ENCODE assay signal across 8 cellular contexts in the genomic region with DNA sequence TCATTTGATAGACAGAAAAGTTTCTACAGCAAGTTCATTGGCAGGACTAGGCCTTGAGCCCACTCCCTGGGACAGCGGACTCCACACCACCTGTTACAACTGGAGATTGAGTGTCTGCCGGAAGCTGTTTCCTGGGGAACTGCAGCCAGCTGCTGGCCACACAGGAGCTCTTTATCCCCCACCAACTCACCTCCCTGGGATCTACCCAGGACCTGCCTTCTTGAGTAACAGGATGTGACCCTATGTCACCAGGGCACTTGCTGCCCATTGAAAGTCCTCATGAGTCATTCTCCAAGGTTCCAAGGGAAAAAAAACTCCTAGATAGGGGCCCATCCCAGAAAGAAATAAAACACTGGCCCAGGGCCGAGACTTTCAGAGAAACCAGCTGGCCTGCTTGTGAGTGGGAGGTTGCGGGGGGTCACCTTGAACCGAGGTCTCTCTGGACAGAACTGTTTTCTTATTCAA. TPM values are rescaled to one million over a fixed set of nuclear protein-coding genes. Genes with fewer than 3 reads are reported as not detected.
DNase-seq lines count a peak whose midpoint lies in the region; ATAC-seq and TF ChIP-seq lines count a peak whose summit lies in the region.

No MANE protein-coding gene starts in this region.

- H3K79me2 ChIP-seq in SK-N-SH (ENCODE audit: insufficient read depth) (no peaks in the 10 kb centered on the region), smooth muscle cell (ENCODE audit: low read depth) (no peaks in the 10 kb centered on the region)

- TF ChIP-seq CTCF in HL-60 (IDR thresholded peaks at IDR 0.05; ENCODE audit: insufficient read depth, low read length) (no peak), SK-N-SH (IDR thresholded peaks at IDR 0.05) (no peak), smooth muscle cell (IDR thresholded peaks at IDR 0.05; ENCODE audit: borderline replicate concordance, insufficient read depth, poor library complexity, severe bottlenecking) (no peak)

- H3F3A ChIP-seq in SK-N-SH (replicated peaks; ENCODE audit: insufficient read depth) (peaks cover 8% of the 10 kb centered on the region), smooth muscle cell (ENCODE audit: low read depth) (peaks cover 4% of the 10 kb centered on the region)

- H4K20me1 ChIP-seq in SK-N-SH (ENCODE audit: insufficient read depth) (no peaks in the 10 kb centered on the region), smooth muscle cell (ENCODE audit: low read depth) (no peaks in the 10 kb centered on the region)

- H3K4me1 ChIP-seq in SK-N-SH (ENCODE audit: control insufficient read depth in 1 of 2, insufficient read depth in 2 of 2, low read depth in 1 of 2, low read length in 1 of 2) (peaks cover 3 to 5% of the 10 kb centered on the region in 2 experiments; a peak in 2 of 4 replicates), smooth muscle cell (ENCODE audit: low read depth) (peaks cover 15% of the 10 kb centered on the region)

- H3K4me2 ChIP-seq in SK-N-SH: peak overlapping the region; percentile 52; the same call in 1 of the 2 replicates
- H3K4me2 ChIP-seq in smooth muscle cell: peak overlapping the region; percentile 39

- no peak overlapping the region for H3K4me3 ChIP-seq in HL-60 (replicated peaks; ENCODE audit: insufficient read depth, low read length)
- H3K4me3 ChIP-seq in SK-N-SH (ENCODE audit: low read depth in 2 of 2, low read length in 1 of 2): no peak overlapping the region; a peak in 1 of 4 replicates
- H3K4me3 ChIP-seq in smooth muscle cell: no peak overlapping the region

- CTCF ChIA-PET in SK-N-SH (lab: Yijun Ruan, JAX): interaction anchor here (1.0 to 1.2 kb wide), 2 partner anchors 166 to 234 kb away, joined by 3 to 5 read pairs; no protein-coding TSS in a partner anchor

- H3K36me3 ChIP-seq in SK-N-SH (replicated peaks in 1 of 2; ENCODE audit: control insufficient read depth in 1 of 2, insufficient read depth in 2 of 2, low read length in 1 of 2) (no peaks in the 10 kb centered on the region), smooth muscle cell (ENCODE audit: low read depth) (no peaks in the 10 kb centered on the region)

- 45% methylated on average over 5 of the region's 5 CpGs for WGBS in SK-N-SH (ENCODE audit: low lambda C conversion rate)
- 51% methylated on average over 5 of the region's 5 CpGs for WGBS in smooth muscle cell (ENCODE audit: low lambda C conversion rate)

- H3K27ac ChIP-seq in HL-60 (replicated peaks) (peak overlapping the region; percentile 27), SK-N-SH (ENCODE audit: low read depth in 2 of 2, low read length in 1 of 2) (peak overlapping the region in 1 of 2 experiments; percentile 50; a peak in 2 of 4 replicates), smooth muscle cell (ENCODE audit: low read depth) (peak overlapping the region; percentile 70)

- H2AFZ ChIP-seq in SK-N-SH (ENCODE audit: low read depth) (no peak overlapping the region), smooth muscle cell (ENCODE audit: low read depth) (no peak overlapping the region)

- no peak for TF ChIP-seq EP300 in SK-N-SH (IDR thresholded peaks at IDR 0.05; ENCODE audit: borderline replicate concordance in 1 of 2, low read depth in 1 of 2, low read length in 1 of 2)

- no peaks in the 10 kb centered on the region for H3K9me2 ChIP-seq in SK-N-SH

- H3K27me3 ChIP-seq in HL-60 (ENCODE audit: insufficient read depth, poor library complexity, severe bottlenecking) (no peaks in the 10 kb centered on the region), SK-N-SH (ENCODE audit: insufficient read depth) (no peaks in the 10 kb centered on the region), smooth muscle cell (ENCODE audit: low read depth) (no peaks in the 10 kb centered on the region)

- DNase-seq in HL-60 (ENCODE audit: low read depth in 1 of 2, low spot score in 1 of 2) (peak in 1 of 2 experiments; percentile 70), SK-N-SH (no peak), left ventricle myocardium superior (no peak), smooth muscle cell (lab: John Stamatoyannopoulos, UW; ENCODE audit: unreplicated experiment) (no peak)
- no peak for DNase-seq in activated CD4-positive, alpha-beta T cell treated with anti-CD3 and anti-CD28 coated beads, Interleukin-2, amount 50 U/mL, for 4 hours

- no peak for TF ChIP-seq RAD21 in SK-N-SH (IDR thresholded peaks at IDR 0.05; ENCODE audit: low read length)

- no peaks in the 10 kb centered on the region for H3K9me3 ChIP-seq in SK-N-SH
- no peaks in the 10 kb centered on the region for H3K9me3 ChIP-seq in smooth muscle cell (replicated peaks; ENCODE audit: low read depth)

- intact Hi-C loops in left ventricle myocardium superior (cut with micrococcal nuclease): no loop called here

- POLR2A ChIA-PET in SK-N-SH (lab: Yijun Ruan, JAX): no interaction called here

- H3K9ac ChIP-seq in SK-N-SH: no peak overlapping the region
- H3K9ac ChIP-seq in smooth muscle cell (ENCODE audit: low read depth): no peak overlapping the region

- ATAC-seq in left ventricle myocardium superior (peak; percentile 52), GM21723 (IDR thresholded peaks at IDR 0.05; ENCODE audit: unreplicated experiment) (no peak), GM19035 (IDR thresholded peaks at IDR 0.05; ENCODE audit: unreplicated experiment) (no peak), HG02970 (IDR thresholded peaks at IDR 0.05; ENCODE audit: low FRiP score, unreplicated experiment) (no peak)

TF ChIP-seq in SK-N-SH, 30 proteins besides CTCF, POLR2A, EP300 and RAD21:
- peak; percentile 17; the same call in 1 of the 2 replicates for TF ChIP-seq SIN3A (IDR thresholded peaks at IDR 0.05; ENCODE audit: borderline replicate concordance, low read depth, low read length)
- TF ChIP-seq, protein P1, sequence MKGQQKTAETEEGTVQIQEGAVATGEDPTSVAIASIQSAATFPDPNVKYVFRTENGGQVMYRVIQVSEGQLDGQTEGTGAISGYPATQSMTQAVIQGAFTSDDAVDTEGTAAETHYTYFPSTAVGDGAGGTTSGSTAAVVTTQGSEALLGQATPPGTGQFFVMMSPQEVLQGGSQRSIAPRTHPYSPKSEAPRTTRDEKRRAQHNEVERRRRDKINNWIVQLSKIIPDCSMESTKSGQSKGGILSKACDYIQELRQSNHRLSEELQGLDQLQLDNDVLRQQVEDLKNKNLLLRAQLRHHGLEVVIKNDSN (IDR thresholded peaks at IDR 0.05; ENCODE audit: borderline replicate concordance, low read depth): no peak
- no peak for TF ChIP-seq RFX5 (IDR thresholded peaks at IDR 0.05; ENCODE audit: low read length)
- TF ChIP-seq FOSL2 (IDR thresholded peaks at IDR 0.05; ENCODE audit: borderline replicate concordance, low read depth): peak; percentile 73
- TF ChIP-seq MXI1 (IDR thresholded peaks at IDR 0.05; ENCODE audit: low read depth, low read length): no peak
- peak; percentile 77; the same call in 1 of the 2 replicates for TF ChIP-seq RXRA (IDR thresholded peaks at IDR 0.05; ENCODE audit: borderline replicate concordance, low read depth)
- no peak for TF ChIP-seq NRF1 (IDR thresholded peaks at IDR 0.05; ENCODE audit: low read depth, low read length)
- TF ChIP-seq, protein P2, sequence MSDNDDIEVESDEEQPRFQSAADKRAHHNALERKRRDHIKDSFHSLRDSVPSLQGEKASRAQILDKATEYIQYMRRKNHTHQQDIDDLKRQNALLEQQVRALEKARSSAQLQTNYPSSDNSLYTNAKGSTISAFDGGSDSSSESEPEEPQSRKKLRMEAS (IDR thresholded peaks at IDR 0.05; ENCODE audit: low read depth): no peak
- TF ChIP-seq JUND (IDR thresholded peaks at IDR 0.05): peak; percentile 47; the same call in 1 of the 2 replicates
- TF ChIP-seq SMC3 (IDR thresholded peaks at IDR 0.05; ENCODE audit: low read depth, low read length): no peak
- no peak; the same call in 1 of the 2 replicates for TF ChIP-seq TCF12 (IDR thresholded peaks at IDR 0.05)
- no peak for TF ChIP-seq POLR2AphosphoS5 (IDR thresholded peaks at IDR 0.05; ENCODE audit: low read depth, low read length)
- TF ChIP-seq MEF2A (IDR thresholded peaks at IDR 0.05; ENCODE audit: borderline replicate concordance, low read depth): peak; percentile 48; the same call in 1 of the 2 replicates
- no peak for TF ChIP-seq EZH2phosphoT487 (IDR thresholded peaks at IDR 0.05; ENCODE audit: borderline replicate concordance, low read depth)
- TF ChIP-seq FOXJ3 (CRISPR knock-in tag; IDR thresholded peaks at IDR 0.05): no peak
- TF ChIP-seq, protein P3, sequence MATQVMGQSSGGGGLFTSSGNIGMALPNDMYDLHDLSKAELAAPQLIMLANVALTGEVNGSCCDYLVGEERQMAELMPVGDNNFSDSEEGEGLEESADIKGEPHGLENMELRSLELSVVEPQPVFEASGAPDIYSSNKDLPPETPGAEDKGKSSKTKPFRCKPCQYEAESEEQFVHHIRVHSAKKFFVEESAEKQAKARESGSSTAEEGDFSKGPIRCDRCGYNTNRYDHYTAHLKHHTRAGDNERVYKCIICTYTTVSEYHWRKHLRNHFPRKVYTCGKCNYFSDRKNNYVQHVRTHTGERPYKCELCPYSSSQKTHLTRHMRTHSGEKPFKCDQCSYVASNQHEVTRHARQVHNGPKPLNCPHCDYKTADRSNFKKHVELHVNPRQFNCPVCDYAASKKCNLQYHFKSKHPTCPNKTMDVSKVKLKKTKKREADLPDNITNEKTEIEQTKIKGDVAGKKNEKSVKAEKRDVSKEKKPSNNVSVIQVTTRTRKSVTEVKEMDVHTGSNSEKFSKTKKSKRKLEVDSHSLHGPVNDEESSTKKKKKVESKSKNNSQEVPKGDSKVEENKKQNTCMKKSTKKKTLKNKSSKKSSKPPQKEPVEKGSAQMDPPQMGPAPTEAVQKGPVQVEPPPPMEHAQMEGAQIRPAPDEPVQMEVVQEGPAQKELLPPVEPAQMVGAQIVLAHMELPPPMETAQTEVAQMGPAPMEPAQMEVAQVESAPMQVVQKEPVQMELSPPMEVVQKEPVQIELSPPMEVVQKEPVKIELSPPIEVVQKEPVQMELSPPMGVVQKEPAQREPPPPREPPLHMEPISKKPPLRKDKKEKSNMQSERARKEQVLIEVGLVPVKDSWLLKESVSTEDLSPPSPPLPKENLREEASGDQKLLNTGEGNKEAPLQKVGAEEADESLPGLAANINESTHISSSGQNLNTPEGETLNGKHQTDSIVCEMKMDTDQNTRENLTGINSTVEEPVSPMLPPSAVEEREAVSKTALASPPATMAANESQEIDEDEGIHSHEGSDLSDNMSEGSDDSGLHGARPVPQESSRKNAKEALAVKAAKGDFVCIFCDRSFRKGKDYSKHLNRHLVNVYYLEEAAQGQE (IDR thresholded peaks at IDR 0.05; ENCODE audit: low read depth, low read length): no peak
- TF ChIP-seq CHD2 (IDR thresholded peaks at IDR 0.05; ENCODE audit: low read length, partially characterized antibody): no peak
- peak; percentile 52; the same call in 1 of the 2 replicates for TF ChIP-seq NFIC (IDR thresholded peaks at IDR 0.05; ENCODE audit: borderline replicate concordance)

RNA-seq across cellular contexts. Expression of a gene that starts 37.4 kb away (rescaled TPM):
- polyA plus RNA-seq in SK-N-SH (2012; rRNA removed): 2.8 and 3.4 TPM in 2 replicates
- polyA plus RNA-seq in SK-N-SH (2012; cell fraction: cytosol; rRNA removed): 1.4 and 2.1 TPM in 2 replicates
- 14.7 and 15.7 TPM in 2 replicates for polyA plus RNA-seq in SK-N-SH (2012; cell fraction: nucleus; rRNA removed)
- total RNA-seq in left ventricle myocardium superior: 4.4 TPM
- total RNA-seq in smooth muscle cell: 3.9 and 4.5 TPM in 2 replicates
- 1.4 and 2.2 TPM in 2 replicates for polyA plus RNA-seq in smooth muscle cell
